In the genomic region with DNA sequence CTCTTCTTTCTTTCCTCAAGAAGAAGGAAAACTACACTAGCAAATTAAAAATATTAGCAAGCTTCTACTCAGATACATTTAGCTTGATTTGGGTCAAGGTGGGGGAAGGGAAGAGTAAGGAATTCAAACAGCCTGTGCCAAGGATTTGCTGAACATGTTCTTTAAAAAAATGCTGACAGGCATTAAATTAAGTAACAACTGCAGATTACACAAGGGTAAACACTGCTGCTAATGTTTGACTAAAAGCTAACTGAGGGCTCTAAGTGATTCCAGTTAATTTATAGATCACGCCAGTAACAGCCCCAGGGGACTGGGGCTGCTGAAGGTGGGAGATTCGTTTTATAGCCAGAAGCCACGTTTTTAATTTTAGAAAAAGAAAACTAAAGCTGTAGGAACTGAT, we compare ENCODE assay signal across 10 cellular contexts.
A peak's percentile ranks its signal among the peaks of the same experiment; 100 is the strongest.
DNase-seq lines count a peak whose midpoint lies in the region; ATAC-seq and TF ChIP-seq lines count a peak whose summit lies in the region.
"Had no signal": no experiment of that assay in that cellular context is flagged by ENCODE, and none has a peak within 500 bp of the region (broad histone marks: within the 10 kb centered on the region; RNA-seq: fewer than 3 reads in every experiment).

No MANE protein-coding gene starts in this region.

- peak overlapping the region in 1 of 8 donors; percentile 3 for H3K27ac Mint-ChIP-seq in CD8-positive, alpha-beta memory T cell
- no peak overlapping the region for H3K27ac Mint-ChIP-seq in activated naive CD4-positive, alpha-beta T cell treated with anti-CD3 and anti-CD28 coated beads, Interleukin-2, amount 50 U/mL, for 72 hours
- H3K27ac Mint-ChIP-seq: B cell had no signal

- CTCF ChIA-PET in A673 (lab: Charles Lee): no interaction called here
- CTCF ChIA-PET in CD8-positive, alpha-beta memory T cell (lab: Charles Lee): interaction anchor here (0.9 to 1.2 kb wide), 2 partner anchors 263 to 524 kb away, joined by 3 read pairs; no protein-coding TSS in a partner anchor

- no peak overlapping the region for H3K4me3 ChIP-seq in A673 (ENCODE audit: low read depth, low read length, poor library complexity, severe bottlenecking)
- H3K4me3 ChIP-seq in CD8-positive, alpha-beta memory T cell (ENCODE audit: low read length): no peak overlapping the region

- intact Hi-C loops in A673 (cut with micrococcal nuclease; ENCODE audit: unreplicated experiment): no loop called here

- no peak overlapping the region for H3K27ac ChIP-seq in A673 (ENCODE audit: low read depth, low read length, poor library complexity, severe bottlenecking)
- H3K27ac ChIP-seq in CD8-positive, alpha-beta memory T cell (ENCODE audit: low read depth, low read length): no peak overlapping the region

- no peak for TF ChIP-seq CTCF in A673 (conservative IDR thresholded peaks at IDR 0.05; ENCODE audit: low read depth, low read length)

- no peak for ATAC-seq in activated naive CD4-positive, alpha-beta T cell treated with anti-CD3 and anti-CD28 coated beads, Interleukin-2, amount 50 U/mL, for 72 hours

- H3K4me3 Mint-ChIP-seq in CD8-positive, alpha-beta memory T cell: no peak overlapping the region
- H3K4me3 Mint-ChIP-seq: B cell had no signal

- H3K27me3 ChIP-seq in A673 (replicated peaks; ENCODE audit: insufficient read depth, low read depth, low read length, poor library complexity): no peaks in the 10 kb centered on the region
- no peaks in the 10 kb centered on the region for H3K27me3 ChIP-seq in CD8-positive, alpha-beta memory T cell (ENCODE audit: insufficient read depth, low read length, poor library complexity, severe bottlenecking)

- DNase-seq in A673 (ENCODE audit: low spot score) (peak; percentile 19), NCI-H82 (lab: John Stamatoyannopoulos, UW) (peak; percentile 81), fibroblast of peridontal ligament (ENCODE audit: extremely low read depth) (peak; percentile 62), myocyte (ENCODE audit: low read depth) (peak; percentile 68), midbrain (lab: John Stamatoyannopoulos, UW) (no peak), Kasumi-1 (lab: John Stamatoyannopoulos, UW) (no peak)
- no peak for DNase-seq in CD8-positive, alpha-beta memory T cell
- DNase-seq in activated naive CD4-positive, alpha-beta T cell treated with anti-CD3 and anti-CD28 coated beads, Interleukin-2, amount 50 U/mL, for 72 hours (ENCODE audit: low spot score in 2 of 2): no peak
- DNase-seq: nucleus accumbens had no signal

- no peaks in the 10 kb centered on the region for H3K9me3 ChIP-seq in A673 (ENCODE audit: low read depth, low read length, poor library complexity, severe bottlenecking)
- H3K9me3 ChIP-seq in CD8-positive, alpha-beta memory T cell (ENCODE audit: low read length): no peaks in the 10 kb centered on the region

- BruUV-seq in A673 (replicated peaks; lab: Mats Ljungman, UMichigan): no TSS peak

- peaks cover 17 to 35% (median 33%) of the 10 kb centered on the region in 3 donors for H3K4me1 Mint-ChIP-seq in CD8-positive, alpha-beta memory T cell

- H3K27me3 Mint-ChIP-seq in CD8-positive, alpha-beta memory T cell: peaks cover 0 to 2% of the 10 kb centered on the region in 2 donors
- H3K27me3 Mint-ChIP-seq: B cell had no signal

- no peaks in the 10 kb centered on the region for H3K36me3 ChIP-seq in A673 (ENCODE audit: insufficient read depth, low read length, poor library complexity, severe bottlenecking)
- H3K36me3 ChIP-seq in CD8-positive, alpha-beta memory T cell (ENCODE audit: insufficient read depth, low read length): no peaks in the 10 kb centered on the region

- H3K4me1 ChIP-seq in A673 (ENCODE audit: insufficient read depth, low read length, poor library complexity, severe bottlenecking): peaks cover 10% of the 10 kb centered on the region
- no peaks in the 10 kb centered on the region for H3K4me1 ChIP-seq in CD8-positive, alpha-beta memory T cell (ENCODE audit: insufficient read depth, low read length)

- H3K9me3 Mint-ChIP-seq in CD8-positive, alpha-beta memory T cell: no peaks in the 10 kb centered on the region
- H3K9me3 Mint-ChIP-seq in activated naive CD4-positive, alpha-beta T cell treated with anti-CD3 and anti-CD28 coated beads, Interleukin-2, amount 50 U/mL, for 72 hours: no peaks in the 10 kb centered on the region

- H3K36me3 Mint-ChIP-seq in CD8-positive, alpha-beta memory T cell: no peaks in the 10 kb centered on the region
- H3K36me3 Mint-ChIP-seq in activated naive CD4-positive, alpha-beta T cell treated with anti-CD3 and anti-CD28 coated beads, Interleukin-2, amount 50 U/mL, for 72 hours: no peaks in the 10 kb centered on the region

- POLR2A ChIA-PET in A673 (lab: Charles Lee; ENCODE audit: low non-redundant PET): no interaction called here
- POLR2A ChIA-PET in CD8-positive, alpha-beta memory T cell (lab: Charles Lee): no interaction called here

Comparison
In these comparisons a context has a peak if more than half of its experiments do, and no peak if none do; other contexts are left out.
1. DNase-seq: peak in A673 (single experiment), NCI-H82 (single experiment), fibroblast of peridontal ligament (single experiment) and myocyte (single experiment); none in midbrain (single experiment), CD8-positive, alpha-beta memory T cell (0 of 5), activated naive CD4-positive, alpha-beta T cell treated with anti-CD3 and anti-CD28 coated beads, Interleukin-2, amount 50 U/mL, for 72 hours (0 of 2) and Kasumi-1 (0 of 2).